In the genomic region with DNA sequence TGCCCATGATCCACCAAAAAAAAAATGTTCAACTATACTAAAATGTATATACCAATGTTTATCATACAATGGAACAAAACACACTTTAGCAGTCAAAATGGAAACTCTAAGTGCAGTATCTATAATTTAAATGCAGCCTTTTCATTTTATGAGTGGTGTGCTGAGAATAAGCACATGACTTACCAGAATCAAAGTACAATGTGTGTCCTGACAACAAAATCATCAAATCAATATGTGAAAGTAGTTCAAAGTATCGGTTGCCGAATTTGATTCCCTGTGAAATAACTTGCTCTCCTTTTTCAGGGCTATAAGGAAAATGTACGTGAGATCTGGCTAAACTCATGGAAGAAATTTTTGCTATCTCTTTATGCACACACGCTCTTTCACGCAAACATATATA, we compare ENCODE assay signal across 21 cellular contexts.
"Had no signal": no experiment of that assay in that cellular context is flagged by ENCODE, and none has a peak within 500 bp of the region (broad histone marks: within the 10 kb centered on the region; RNA-seq: fewer than 3 reads in every experiment).

No MANE protein-coding gene starts in this region.

- H3K4me1 ChIP-seq: lower lobe of right lung had no signal

- H3K36me3 ChIP-seq: esophagus squamous epithelium, gastrocnemius medialis, heart right ventricle, left ventricle myocardium inferior, lower lobe of right lung had no signal

- ATAC-seq: gastrocnemius medialis had no signal

- FAIRE-seq: colon, endometrium, islet of Langerhans had no signal

- H3K27ac ChIP-seq: coronary artery, dorsolateral prefrontal cortex, epithelial cell of prostate, esophagus squamous epithelium, gastrocnemius medialis, heart right ventricle, left ventricle myocardium inferior, lower lobe of right lung had no signal

- H3K27me3 ChIP-seq: dorsolateral prefrontal cortex, esophagus squamous epithelium, gastrocnemius medialis, heart right ventricle had no signal

- H3K4me3 ChIP-seq: coronary artery, dorsolateral prefrontal cortex, esophagus squamous epithelium, gastrocnemius medialis, heart right ventricle, left ventricle myocardium inferior, lower lobe of right lung had no signal

- H3K9me3 ChIP-seq: esophagus squamous epithelium, gastrocnemius medialis, heart right ventricle, left ventricle myocardium inferior, lower lobe of right lung had no signal

- DNase-seq: dermis blood vessel endothelial cell; dorsolateral prefrontal cortex; effector CD4-positive, alpha-beta T cell; effector memory CD4-positive, alpha-beta T cell; erythroblast; esophagus squamous epithelium; foreskin melanocyte; gastrocnemius medialis; glutamatergic neuron; head of caudate nucleus; heart right ventricle; hippocampal formation; left cardiac atrium; left ventricle myocardium inferior; lower lobe of right lung; midbrain had no signal
